ENCODE assay signal across 8 cellular contexts in the genomic region with DNA sequence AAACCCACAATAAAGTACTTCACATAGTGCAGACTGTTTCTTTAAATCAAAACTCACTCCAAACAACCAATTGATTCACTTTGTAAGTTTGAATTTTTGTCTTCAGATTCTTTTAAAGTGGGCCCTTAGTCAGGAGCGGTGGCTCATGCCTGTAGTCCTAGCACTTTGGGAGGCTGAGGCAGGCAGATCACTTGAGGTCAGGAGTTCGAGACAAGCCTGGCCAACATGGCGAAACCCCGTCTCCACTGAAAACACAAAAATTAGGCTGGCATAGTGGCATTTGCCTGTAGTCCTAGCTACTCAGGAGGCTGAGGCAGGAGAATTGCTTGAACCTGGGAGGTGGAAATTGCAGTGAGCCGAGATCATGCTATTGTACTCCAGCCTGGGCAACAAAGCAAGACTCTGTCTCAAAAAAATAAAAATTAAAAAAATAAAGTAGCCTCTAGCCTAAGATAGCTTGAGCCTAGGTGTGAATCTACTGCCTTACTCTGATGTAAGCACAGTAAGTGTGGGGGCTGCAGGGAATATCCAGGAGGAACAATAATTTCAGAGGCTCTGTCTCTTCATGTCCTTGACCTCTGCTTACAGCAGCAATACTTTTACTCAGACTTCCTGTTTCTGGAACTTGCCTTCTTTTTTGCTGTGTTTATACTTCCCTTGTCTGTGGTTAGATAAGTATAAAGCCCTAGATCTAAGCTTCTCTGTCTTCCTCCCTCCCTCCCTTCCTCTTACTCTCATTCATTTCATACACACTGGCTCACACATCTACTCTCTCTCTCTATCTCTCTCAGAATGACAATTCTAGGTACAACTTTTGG. TPM values are rescaled to one million over a fixed set of nuclear protein-coding genes. Genes with fewer than 3 reads are reported as not detected.
A peak's percentile ranks its signal among the peaks of the same experiment; 100 is the strongest.
DNase-seq lines count a peak whose midpoint lies in the region; ATAC-seq, FAIRE-seq and TF ChIP-seq lines count a peak whose summit lies in the region.

A gene with protein sequence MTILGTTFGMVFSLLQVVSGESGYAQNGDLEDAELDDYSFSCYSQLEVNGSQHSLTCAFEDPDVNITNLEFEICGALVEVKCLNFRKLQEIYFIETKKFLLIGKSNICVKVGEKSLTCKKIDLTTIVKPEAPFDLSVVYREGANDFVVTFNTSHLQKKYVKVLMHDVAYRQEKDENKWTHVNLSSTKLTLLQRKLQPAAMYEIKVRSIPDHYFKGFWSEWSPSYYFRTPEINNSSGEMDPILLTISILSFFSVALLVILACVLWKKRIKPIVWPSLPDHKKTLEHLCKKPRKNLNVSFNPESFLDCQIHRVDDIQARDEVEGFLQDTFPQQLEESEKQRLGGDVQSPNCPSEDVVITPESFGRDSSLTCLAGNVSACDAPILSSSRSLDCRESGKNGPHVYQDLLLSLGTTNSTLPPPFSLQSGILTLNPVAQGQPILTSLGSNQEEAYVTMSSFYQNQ (plus strand): TSS at position 706 of the 818 bp plus-strand sequence. CDS start 87 bp downstream, at position 793.

- POLR2A ChIA-PET in activated naive CD8-positive, alpha-beta T cell treated with anti-CD3 and anti-CD28 coated beads, Interleukin-2, amount 10 ng/mL, durations not matched to agents 7 days and 5 days (lab: Charles Lee), result interaction anchor here (0.7 to 2.2 kb wide), 7 partner anchors 19 to 71 kb away, joined by 3 to 8 read pairs (median 3); no protein-coding TSS in a partner anchor

- intact Hi-C loops in natural killer cell (cut with micrococcal nuclease), result no loop called here

- H3K27me3 Mint-ChIP-seq in activated naive CD8-positive, alpha-beta T cell treated with anti-CD3 and anti-CD28 coated beads, Interleukin-2, amount 10 ng/mL, durations not matched to agents 7 days and 5 days, result no peaks in the 10 kb centered on the region
- H3K27me3 Mint-ChIP-seq in natural killer cell (ENCODE audit: low read depth in 2 of 2) (peaks cover 0 to 3% of the 10 kb centered on the region in 2 donors), type B pancreatic cell (peaks cover 3% of the 10 kb centered on the region)

- no peaks in the 10 kb centered on the region for H3K9me3 Mint-ChIP-seq in activated naive CD8-positive, alpha-beta T cell treated with anti-CD3 and anti-CD28 coated beads, Interleukin-2, amount 10 ng/mL, durations not matched to agents 7 days and 5 days
- H3K9me3 Mint-ChIP-seq in natural killer cell (no peaks in the 10 kb centered on the region), type B pancreatic cell (no peaks in the 10 kb centered on the region)

- H3K36me3 Mint-ChIP-seq in activated naive CD8-positive, alpha-beta T cell treated with anti-CD3 and anti-CD28 coated beads, Interleukin-2, amount 10 ng/mL, durations not matched to agents 7 days and 5 days, result peaks cover 12% of the 10 kb centered on the region
- H3K36me3 Mint-ChIP-seq in natural killer cell (no peaks in the 10 kb centered on the region), type B pancreatic cell (no peaks in the 10 kb centered on the region)

- TF ChIP-seq CTCF in natural killer cell (IDR thresholded peaks at IDR 0.05) (no peak), type B pancreatic cell (conservative IDR thresholded peaks at IDR 0.05) (no peak)

- ATAC-seq in activated naive CD8-positive, alpha-beta T cell treated with anti-CD3 and anti-CD28 coated beads, Interleukin-2, amount 10 ng/mL, durations not matched to agents 7 days and 5 days (ENCODE audit: low read depth), result peak; percentile 72
- ATAC-seq in natural killer cell, result peak; percentile 19 to 56 (median 50)
- ATAC-seq in GM19035 (IDR thresholded peaks at IDR 0.05; ENCODE audit: unreplicated experiment), result no peak

- peaks cover 80% of the 10 kb centered on the region for H3K4me1 Mint-ChIP-seq in activated naive CD8-positive, alpha-beta T cell treated with anti-CD3 and anti-CD28 coated beads, Interleukin-2, amount 10 ng/mL, durations not matched to agents 7 days and 5 days
- H3K4me1 Mint-ChIP-seq in natural killer cell (peaks cover 17 to 20% of the 10 kb centered on the region in 2 donors), type B pancreatic cell (ENCODE audit: unreplicated experiment) (peaks cover 4% of the 10 kb centered on the region)

- H3K27ac Mint-ChIP-seq in activated naive CD8-positive, alpha-beta T cell treated with anti-CD3 and anti-CD28 coated beads, Interleukin-2, amount 10 ng/mL, durations not matched to agents 7 days and 5 days, result peak within 1 kb of the TSS; percentile 92
- H3K27ac Mint-ChIP-seq in natural killer cell (peak within 1 kb of the TSS; percentile 15 to 73), type B pancreatic cell (no peak within 1 kb of the TSS)

- DNase-seq in GM12892 (ENCODE audit: insufficient read length), result no peak
- DNase-seq in Kasumi-1 (lab: John Stamatoyannopoulos, UW), result peak; percentile 81 to 87
- no peak for DNase-seq in activated naive CD8-positive, alpha-beta T cell treated with anti-CD3 and anti-CD28 coated beads, Interleukin-2, amount 10 ng/mL, durations not matched to agents 7 days and 5 days
- DNase-seq in natural killer cell, result no peak
- no peak for DNase-seq in D341Med (ENCODE audit: low spot score)
- no peak for DNase-seq in DMS 273 treated with DMSO at 0.1 percent for 48 hours (lab: John Stamatoyannopoulos, UW)
- DNase-seq in type B pancreatic cell (ENCODE audit: extremely low spot score, unreplicated experiment), result no peak

- FAIRE-seq in GM12892 (lab: Jason Lieb, UNC), result peak; percentile 21

- no peak for TF ChIP-seq POLR2A in GM12892 (IDR thresholded peaks at IDR 0.05; ENCODE audit: low read depth, low read length)

- peak within 1 kb of the TSS; percentile 91 for H3K4me3 Mint-ChIP-seq in activated naive CD8-positive, alpha-beta T cell treated with anti-CD3 and anti-CD28 coated beads, Interleukin-2, amount 10 ng/mL, durations not matched to agents 7 days and 5 days
- peak within 1 kb of the TSS; percentile 10 for H3K4me3 Mint-ChIP-seq in natural killer cell
- no peak within 1 kb of the TSS for H3K4me3 Mint-ChIP-seq in type B pancreatic cell

RNA-seq across cellular contexts. Expression of the gene that starts here (rescaled TPM):
- polyA plus RNA-seq in GM12892 (2012; ENCODE audit: missing spikeins), result 2.3 TPM
- 100 to 1,000 TPM; 738 to 891 TPM for total RNA-seq in activated naive CD8-positive, alpha-beta T cell treated with anti-CD3 and anti-CD28 coated beads, Interleukin-2, amount 10 ng/mL, durations not matched to agents 7 days and 5 days
- 10 to 100 TPM; 22.0 to 42.7 (median 30.4) TPM for total RNA-seq in natural killer cell
- not detected in 2 replicates for total RNA-seq in type B pancreatic cell (ENCODE audit: low replicate concordance)

Comparison
In these comparisons a context has a peak if more than half of its experiments do, and no peak if none do; other contexts are left out.
1. RNA of the gene that starts here (total RNA-seq): 738 to 891 TPM in activated naive CD8-positive, alpha-beta T cell treated with anti-CD3 and anti-CD28 coated beads, Interleukin-2, amount 10 ng/mL, durations not matched to agents 7 days and 5 days and 22.0 to 42.7 TPM in natural killer cell; not detected in type B pancreatic cell; every median in the first group is over 10 times any median in the second.
2. RNA of the gene that starts here (total RNA-seq): 738 to 891 TPM in activated naive CD8-positive, alpha-beta T cell treated with anti-CD3 and anti-CD28 coated beads, Interleukin-2, amount 10 ng/mL, durations not matched to agents 7 days and 5 days; 22.0 to 42.7 TPM in natural killer cell; every median in the first group is over 10 times any median in the second.
3. DNase-seq: peak in Kasumi-1 (2 of 2); none in GM12892 (single experiment), activated naive CD8-positive, alpha-beta T cell treated with anti-CD3 and anti-CD28 coated beads, Interleukin-2, amount 10 ng/mL, durations not matched to agents 7 days and 5 days (single experiment), natural killer cell (single experiment), D341Med (single experiment), DMS 273 treated with DMSO at 0.1 percent for 48 hours (single experiment) and type B pancreatic cell (single experiment).